1 cellular context compared by ENCODE assay signal in genomic region chr19:12648088-12648487, GRCh38.
A peak's percentile ranks its signal among the peaks of the same experiment; 100 is the strongest.
TF ChIP-seq lines count a peak whose summit lies in the region.

No MANE protein-coding gene starts in this region.

TF ChIP-seq in K562, 482 proteins besides CTCF, POLR2A, EP300 and RAD21 (continued from another document):
- TF ChIP-seq ZNF407 (IDR thresholded peaks at IDR 0.05; ENCODE audit: low read depth) (no peak), MCM3 (IDR thresholded peaks at IDR 0.05) (no peak), YY1 (IDR thresholded peaks at IDR 0.05; ENCODE audit: borderline replicate concordance in 1 of 3, control insufficient read depth in 1 of 3, extremely low read depth in 1 of 3, insufficient read depth in 3 of 3, insufficient read length in 1 of 3, insufficient replicate concordance in 2 of 3, low read depth in 1 of 3, low read length in 2 of 3) (peak in 1 of 3 experiments; percentile 19), ZNF354B (CRISPR knock-in tag; IDR thresholded peaks at IDR 0.05) (no peak), SRSF9 (IDR thresholded peaks at IDR 0.05; ENCODE audit: borderline replicate concordance, low read depth, low read length) (no peak), U2AF2 (optimal IDR thresholded peaks at IDR 0.05; ENCODE audit: low read depth, low read length) (no peak), GABPA (tag; conservative IDR thresholded peaks at IDR 0.05; ENCODE audit: low read depth) (no peak), IRF2 (CRISPR knock-in tag; IDR thresholded peaks at IDR 0.05) (no peak), ZKSCAN1 (IDR thresholded peaks at IDR 0.05; ENCODE audit: low read depth, low read length) (no peak), MIER1 (IDR thresholded peaks at IDR 0.05; ENCODE audit: low read depth) (no peak), SIN3B (IDR thresholded peaks at IDR 0.05; ENCODE audit: low read depth) (no peak), YBX1 (IDR thresholded peaks at IDR 0.05) (no peak), LCOR (CRISPR knock-in tag; IDR thresholded peaks at IDR 0.05) (no peak), VEZF1 (CRISPR knock-in tag; IDR thresholded peaks at IDR 0.05) (no peak)
